12 cellular contexts compared by ENCODE assay signal in the genomic region with DNA sequence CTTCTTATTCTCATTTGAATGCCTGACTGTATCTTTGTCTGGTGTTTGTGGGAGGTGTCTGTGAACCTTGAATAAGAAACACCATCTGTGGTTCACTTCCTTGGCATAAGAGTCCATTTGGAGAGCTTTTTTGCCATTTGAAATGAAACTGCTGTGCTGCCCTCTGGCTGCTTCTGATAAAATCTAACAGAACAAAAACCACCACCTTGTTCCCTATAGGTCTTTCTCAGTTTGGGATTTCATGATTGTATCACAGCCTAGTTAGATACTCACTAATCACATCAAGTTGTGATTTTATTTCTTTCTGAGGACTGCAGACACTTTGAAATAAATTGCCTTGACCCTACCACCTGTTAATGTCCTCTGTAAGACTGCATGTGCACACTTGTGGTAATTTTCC.
A peak's percentile ranks its signal among the peaks of the same experiment; 100 is the strongest.
DNase-seq lines count a peak whose midpoint lies in the region; ATAC-seq and TF ChIP-seq lines count a peak whose summit lies in the region.
"Had no signal": no experiment of that assay in that cellular context is flagged by ENCODE, and none has a peak within 500 bp of the region (broad histone marks: within the 10 kb centered on the region; RNA-seq: fewer than 3 reads in every experiment).

No MANE protein-coding gene starts in this region.

- H3K4me3 Mint-ChIP-seq in WTC11: no peak overlapping the region
- H3K4me3 Mint-ChIP-seq: IgD-negative memory B cell had no signal

- ATAC-seq in left ventricle myocardium superior: no peak
- peak; percentile 71 for ATAC-seq in WTC11
- ATAC-seq in GM21825 (IDR thresholded peaks at IDR 0.05; ENCODE audit: unreplicated experiment): no peak
- ATAC-seq in HG02588 (IDR thresholded peaks at IDR 0.05; ENCODE audit: unreplicated experiment): no peak
- no peak for ATAC-seq in HG03159 (IDR thresholded peaks at IDR 0.05; ENCODE audit: unreplicated experiment)

- no peaks in the 10 kb centered on the region for H3K27me3 ChIP-seq in right atrium auricular region

- POLR2A ChIA-PET in WTC11 (lab: Charles Lee): no interaction called here

- H3K9me3 Mint-ChIP-seq in WTC11: peaks cover 16% of the 10 kb centered on the region
- H3K9me3 Mint-ChIP-seq: IgD-negative memory B cell had no signal

- no peaks in the 10 kb centered on the region for H3K4me1 ChIP-seq in right atrium auricular region

- H3K27me3 Mint-ChIP-seq in WTC11 (ENCODE audit: low read depth): no peaks in the 10 kb centered on the region
- H3K27me3 Mint-ChIP-seq: IgD-negative memory B cell had no signal

- H3K9me3 ChIP-seq in right atrium auricular region: no peaks in the 10 kb centered on the region
- H3K9me3 ChIP-seq: thoracic aorta had no signal

- 0 out of 2 replicates have a peak, but pooled peaks cover 3% of the 10 kb centered on the region for H3K36me3 Mint-ChIP-seq in WTC11

- CTCF ChIA-PET in WTC11 (lab: Charles Lee): interaction anchor here (0.6 to 1.6 kb wide), 7 partner anchors 21 to 161 kb away, joined by 3 to 4 read pairs (median 3); partner anchors contain the start of gene FAM13C

- intact Hi-C loops in left ventricle myocardium superior (cut with micrococcal nuclease): no loop called here

- no peaks in the 10 kb centered on the region for H3K36me3 ChIP-seq in right atrium auricular region
- H3K36me3 ChIP-seq: thoracic aorta had no signal

- 0 out of 2 replicates have a peak, but pooled peaks cover 2% of the 10 kb centered on the region for H3K4me1 Mint-ChIP-seq in WTC11
- H3K4me1 Mint-ChIP-seq: IgD-negative memory B cell had no signal

- H3K27ac Mint-ChIP-seq in WTC11: no peak overlapping the region
- H3K27ac Mint-ChIP-seq: IgD-negative memory B cell had no signal

- TF ChIP-seq CTCF in right atrium auricular region (IDR thresholded peaks at IDR 0.05) (peak; percentile 13 to 54), WTC11 (IDR thresholded peaks at IDR 0.05) (no peak)

- no peak overlapping the region for H3K27ac ChIP-seq in right atrium auricular region
- H3K27ac ChIP-seq: thoracic aorta had no signal

- DNase-seq in right atrium auricular region (ENCODE audit: low spot score) (no peak), left ventricle myocardium superior (no peak), WTC11 (ENCODE audit: low spot score) (no peak), iPS DF 4.7 (ENCODE audit: extremely low read depth, low spot score) (peak; percentile 2), NCI-H1048 (lab: John Stamatoyannopoulos, UW) (no peak)
- DNase-seq: activated T-cell treated with anti-CD3 and anti-CD28 coated beads, Interleukin-2, amount 50 U/mL, for 1 hour; SHP77 treated with DMSO at 0.1 percent for 48 hours had no signal

- no peak overlapping the region for H3K4me3 ChIP-seq in right atrium auricular region
- H3K4me3 ChIP-seq: thoracic aorta had no signal

TF ChIP-seq in WTC11, 78 proteins besides CTCF, POLR2A, EP300 and RAD21:
- TF ChIP-seq TEAD4 (CRISPR knock-in tag; IDR thresholded peaks at IDR 0.05): no peak
- TF ChIP-seq TEAD1 (CRISPR knock-in tag; IDR thresholded peaks at IDR 0.05): no peak
- TF ChIP-seq PRRX2 (CRISPR knock-in tag; IDR thresholded peaks at IDR 0.05): no peak
- TF ChIP-seq ZNF423 (CRISPR knock-in tag; IDR thresholded peaks at IDR 0.05): no peak
- TF ChIP-seq HMGA2 (CRISPR knock-in tag; IDR thresholded peaks at IDR 0.05): no peak
- TF ChIP-seq, protein P1, sequence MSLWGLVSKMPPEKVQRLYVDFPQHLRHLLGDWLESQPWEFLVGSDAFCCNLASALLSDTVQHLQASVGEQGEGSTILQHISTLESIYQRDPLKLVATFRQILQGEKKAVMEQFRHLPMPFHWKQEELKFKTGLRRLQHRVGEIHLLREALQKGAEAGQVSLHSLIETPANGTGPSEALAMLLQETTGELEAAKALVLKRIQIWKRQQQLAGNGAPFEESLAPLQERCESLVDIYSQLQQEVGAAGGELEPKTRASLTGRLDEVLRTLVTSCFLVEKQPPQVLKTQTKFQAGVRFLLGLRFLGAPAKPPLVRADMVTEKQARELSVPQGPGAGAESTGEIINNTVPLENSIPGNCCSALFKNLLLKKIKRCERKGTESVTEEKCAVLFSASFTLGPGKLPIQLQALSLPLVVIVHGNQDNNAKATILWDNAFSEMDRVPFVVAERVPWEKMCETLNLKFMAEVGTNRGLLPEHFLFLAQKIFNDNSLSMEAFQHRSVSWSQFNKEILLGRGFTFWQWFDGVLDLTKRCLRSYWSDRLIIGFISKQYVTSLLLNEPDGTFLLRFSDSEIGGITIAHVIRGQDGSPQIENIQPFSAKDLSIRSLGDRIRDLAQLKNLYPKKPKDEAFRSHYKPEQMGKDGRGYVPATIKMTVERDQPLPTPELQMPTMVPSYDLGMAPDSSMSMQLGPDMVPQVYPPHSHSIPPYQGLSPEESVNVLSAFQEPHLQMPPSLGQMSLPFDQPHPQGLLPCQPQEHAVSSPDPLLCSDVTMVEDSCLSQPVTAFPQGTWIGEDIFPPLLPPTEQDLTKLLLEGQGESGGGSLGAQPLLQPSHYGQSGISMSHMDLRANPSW (CRISPR knock-in tag; conservative IDR thresholded peaks at IDR 0.05; ENCODE audit: low read depth): no peak
- TF ChIP-seq RELA (CRISPR knock-in tag; IDR thresholded peaks at IDR 0.05; ENCODE audit: borderline replicate concordance): no peak
- no peak for TF ChIP-seq OVOL2 (CRISPR knock-in tag; IDR thresholded peaks at IDR 0.05; ENCODE audit: borderline replicate concordance)
- no peak for TF ChIP-seq ATF1 (CRISPR knock-in tag; IDR thresholded peaks at IDR 0.05)
- TF ChIP-seq ZBTB21 (CRISPR knock-in tag; IDR thresholded peaks at IDR 0.05; ENCODE audit: borderline replicate concordance): no peak
- TF ChIP-seq ZNF396 (CRISPR knock-in tag; IDR thresholded peaks at IDR 0.05; ENCODE audit: borderline replicate concordance): no peak
- no peak for TF ChIP-seq SP1 (CRISPR knock-in tag; conservative IDR thresholded peaks at IDR 0.05)
- no peak for TF ChIP-seq RORB (CRISPR knock-in tag; IDR thresholded peaks at IDR 0.05)
